19 cellular contexts compared by ENCODE assay signal in the genomic region with DNA sequence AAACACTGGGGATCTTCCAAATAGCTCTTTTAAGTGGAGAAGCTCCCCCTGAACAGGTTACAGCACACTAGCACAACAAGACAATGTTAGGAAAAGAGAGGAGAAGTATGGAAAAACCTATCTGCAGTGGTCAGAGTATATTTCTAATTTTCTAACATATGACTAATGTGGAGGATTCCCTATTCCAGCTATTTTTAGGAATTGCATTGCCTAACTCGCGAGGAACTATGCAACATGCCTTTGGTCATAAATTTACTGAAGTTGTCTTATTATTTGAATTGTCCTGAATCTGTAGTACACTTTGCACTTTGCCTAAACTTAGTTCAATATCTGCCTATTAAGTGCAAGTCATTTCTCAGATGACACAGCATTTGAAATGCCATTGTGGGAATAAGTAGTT.
"Had no signal": no experiment of that assay in that cellular context is flagged by ENCODE, and none has a peak within 500 bp of the region (broad histone marks: within the 10 kb centered on the region; RNA-seq: fewer than 3 reads in every experiment).

No MANE protein-coding gene starts in this region.

- H3K4me1 Mint-ChIP-seq: memory B cell; naive thymus-derived CD8-positive, alpha-beta T cell; stimulated activated memory B cell treated with anti-CD40 and anti-IgM and Interleukin-4, amounts not matched to agents 10 μg/mL and 1 μg/mL and 100 μg/mL, for 72 hours had no signal

- DNase-seq: activated CD4-positive, alpha-beta T cell treated with anti-CD3 and anti-CD28 coated beads, Interleukin-2, amount 50 U/mL, for 48 hours; activated gamma-delta T cell; amniotic stem cell; body of pancreas; dermis blood vessel endothelial cell; effector memory CD4-positive, alpha-beta T cell; esophagus squamous epithelium; gastrocnemius medialis; heart left ventricle; left ventricle myocardium superior; naive thymus-derived CD8-positive, alpha-beta T cell; pancreas; spleen; stimulated activated CD4-positive, alpha-beta T cell treated with anti-CD3 and anti-CD28 coated beads, Interleukin-4, amount 100 ng/mL, for 4 hours had no signal

- H3K9me3 Mint-ChIP-seq: stimulated activated memory B cell treated with anti-CD40 and anti-IgM and Interleukin-4, amounts not matched to agents 10 μg/mL and 1 μg/mL and 100 μg/mL, for 72 hours had no signal

- H3K27ac ChIP-seq: body of pancreas, esophagus squamous epithelium, gastrocnemius medialis, heart left ventricle, pancreas, spleen, thoracic aorta had no signal

- H3K36me3 Mint-ChIP-seq: activated naive CD4-positive, alpha-beta T cell treated with anti-CD3 and anti-CD28 coated beads, Interleukin-2, amount 50 U/mL, for 72 hours; memory B cell; stimulated activated memory B cell treated with anti-CD40 and anti-IgM and Interleukin-4, amounts not matched to agents 10 μg/mL and 1 μg/mL and 100 μg/mL, for 72 hours had no signal

- H3K27ac Mint-ChIP-seq: activated naive CD4-positive, alpha-beta T cell treated with anti-CD3 and anti-CD28 coated beads, Interleukin-2, amount 50 U/mL, for 72 hours; memory B cell; naive thymus-derived CD8-positive, alpha-beta T cell; stimulated activated memory B cell treated with anti-CD40 and anti-IgM and Interleukin-4, amounts not matched to agents 10 μg/mL and 1 μg/mL and 100 μg/mL, for 72 hours had no signal

- ATAC-seq: activated naive CD4-positive, alpha-beta T cell treated with anti-CD3 and anti-CD28 coated beads, Interleukin-2, amount 50 U/mL, for 72 hours; body of pancreas; gastrocnemius medialis; heart left ventricle; left ventricle myocardium superior; naive thymus-derived CD8-positive, alpha-beta T cell; pancreas; sciatic nerve; stimulated activated memory B cell treated with anti-CD40 and anti-IgM and Interleukin-4, amounts not matched to agents 10 μg/mL and 1 μg/mL and 100 μg/mL, for 72 hours had no signal

- H3K4me3 ChIP-seq: body of pancreas, esophagus squamous epithelium, gastrocnemius medialis, heart left ventricle, pancreas, spleen, thoracic aorta had no signal

- H3K4me1 ChIP-seq: body of pancreas, esophagus squamous epithelium, gastrocnemius medialis, pancreas, spleen had no signal

- H3K27me3 Mint-ChIP-seq: memory B cell; naive thymus-derived CD8-positive, alpha-beta T cell; stimulated activated memory B cell treated with anti-CD40 and anti-IgM and Interleukin-4, amounts not matched to agents 10 μg/mL and 1 μg/mL and 100 μg/mL, for 72 hours had no signal

- H3K9me3 ChIP-seq: body of pancreas, esophagus squamous epithelium, gastrocnemius medialis, heart left ventricle, pancreas, spleen, thoracic aorta had no signal

- H3K4me3 Mint-ChIP-seq: memory B cell; naive thymus-derived CD8-positive, alpha-beta T cell; stimulated activated memory B cell treated with anti-CD40 and anti-IgM and Interleukin-4, amounts not matched to agents 10 μg/mL and 1 μg/mL and 100 μg/mL, for 72 hours had no signal

- H3K27me3 ChIP-seq: body of pancreas, esophagus squamous epithelium, gastrocnemius medialis, heart left ventricle, pancreas, spleen had no signal

- H3K36me3 ChIP-seq: esophagus squamous epithelium, gastrocnemius medialis, heart left ventricle, pancreas, spleen, thoracic aorta had no signal
